In genomic region chr2:40658917-40659316, GRCh38 we compare ENCODE assay signal across 15 cellular contexts.
DNase-seq lines count a peak whose midpoint lies in the region; ATAC-seq, FAIRE-seq and TF ChIP-seq lines count a peak whose summit lies in the region.
"Had no signal": no experiment of that assay in that cellular context is flagged by ENCODE, and none has a peak within 500 bp of the region (broad histone marks: within the 10 kb centered on the region; RNA-seq: fewer than 3 reads in every experiment).

No MANE protein-coding gene starts in this region.

- no peaks in the 10 kb centered on the region for H3K27me3 ChIP-seq in bronchial epithelial cell (ENCODE audit: control insufficient read depth, insufficient read depth, low read length)
- H3K27me3 ChIP-seq: esophagus squamous epithelium had no signal

- no peak for ATAC-seq in GM18517 (IDR thresholded peaks at IDR 0.05; ENCODE audit: unreplicated experiment)
- ATAC-seq: CD8-positive, alpha-beta T cell; left cardiac atrium had no signal

- FAIRE-seq in bronchial epithelial cell (lab: Jason Lieb, UNC): no peak

- peak; percentile 56 for DNase-seq in EH (ENCODE audit: low read depth)
- peak; percentile 21 for DNase-seq in NCI-H226
- DNase-seq in bronchial epithelial cell (ENCODE audit: low read depth): peak; percentile 18
- DNase-seq in left kidney (ENCODE audit: low read depth, low spot score): peak; percentile 86
- no peak for DNase-seq in activated CD4-positive, alpha-beta T cell treated with anti-CD3 and anti-CD28 coated beads for 48 hours
- no peak for DNase-seq in stimulated activated CD4-positive, alpha-beta T cell treated with anti-CD3 and anti-CD28 coated beads, Interleukin-1b, Interleukin-23, amount 100 ng/mL, for 48 hours
- DNase-seq in HCEC 1CT: no peak
- DNase-seq: activated CD4-positive, CD25-positive, alpha-beta regulatory T cell; activated T-cell treated with anti-CD3 and anti-CD28 coated beads, Interleukin-2, amount 50 U/mL, for 48 hours; CD8-positive, alpha-beta T cell; esophagus squamous epithelium; left cardiac atrium; NCI-H345; SHP77 treated with DMSO at 0.1 percent for 48 hours had no signal

- H3K36me3 ChIP-seq in bronchial epithelial cell (ENCODE audit: control insufficient read depth, insufficient read depth, low read length): no peaks in the 10 kb centered on the region
- H3K36me3 ChIP-seq: esophagus squamous epithelium had no signal

- no peak overlapping the region for H3K4me3 ChIP-seq in bronchial epithelial cell (ENCODE audit: low read depth, low read length)
- H3K4me3 ChIP-seq: esophagus squamous epithelium had no signal

- TF ChIP-seq CTCF in bronchial epithelial cell (IDR thresholded peaks at IDR 0.05; ENCODE audit: insufficient read depth, low read length, severe bottlenecking): no peak

Comparison
In these comparisons a context has a peak if more than half of its experiments do, and no peak if none do; other contexts are left out.
1. DNase-seq: peak in EH (single experiment), NCI-H226 (single experiment), bronchial epithelial cell (single experiment) and left kidney (single experiment); none in activated CD4-positive, alpha-beta T cell treated with anti-CD3 and anti-CD28 coated beads for 48 hours (single experiment), stimulated activated CD4-positive, alpha-beta T cell treated with anti-CD3 and anti-CD28 coated beads, Interleukin-1b, Interleukin-23, amount 100 ng/mL, for 48 hours (single experiment) and HCEC 1CT (single experiment).